Comparison of ENCODE assay signal across 1 cellular context in the genomic region with DNA sequence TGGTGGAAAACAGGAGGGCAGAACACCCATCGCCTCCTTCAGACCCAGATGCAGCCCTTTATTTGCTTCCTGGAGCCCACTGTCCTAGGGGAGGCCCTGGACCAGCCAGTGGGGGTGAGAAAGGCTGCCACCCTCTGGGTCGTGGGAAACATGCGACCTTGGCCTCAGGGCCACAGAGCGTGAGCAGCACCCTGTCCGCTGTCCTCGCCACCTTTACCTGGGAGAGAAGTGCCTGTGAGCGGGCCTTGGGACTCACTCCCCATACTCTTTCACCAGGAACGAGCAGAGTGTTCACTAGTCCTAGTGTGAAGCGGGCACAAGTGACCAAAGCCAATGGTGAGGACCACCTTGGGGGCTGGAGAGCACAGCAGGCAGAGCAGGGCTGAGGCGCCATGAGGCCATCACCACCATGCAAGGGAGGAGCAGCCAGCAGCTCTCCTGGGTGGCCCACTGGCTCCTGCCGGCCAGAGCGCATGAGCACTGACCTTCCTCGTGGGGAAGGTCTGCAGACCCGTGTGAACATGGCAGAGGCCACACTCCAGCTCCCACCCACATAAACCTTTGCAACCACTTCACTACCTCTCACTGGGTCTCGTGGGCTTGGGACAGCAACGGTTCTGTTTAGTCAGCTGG.
TF ChIP-seq lines count a peak whose summit lies in the region.

No MANE protein-coding gene starts in this region.

TF ChIP-seq in HepG2, 621 proteins besides CTCF, POLR2A, EP300 and RAD21:
- TF ChIP-seq, protein P1, sequence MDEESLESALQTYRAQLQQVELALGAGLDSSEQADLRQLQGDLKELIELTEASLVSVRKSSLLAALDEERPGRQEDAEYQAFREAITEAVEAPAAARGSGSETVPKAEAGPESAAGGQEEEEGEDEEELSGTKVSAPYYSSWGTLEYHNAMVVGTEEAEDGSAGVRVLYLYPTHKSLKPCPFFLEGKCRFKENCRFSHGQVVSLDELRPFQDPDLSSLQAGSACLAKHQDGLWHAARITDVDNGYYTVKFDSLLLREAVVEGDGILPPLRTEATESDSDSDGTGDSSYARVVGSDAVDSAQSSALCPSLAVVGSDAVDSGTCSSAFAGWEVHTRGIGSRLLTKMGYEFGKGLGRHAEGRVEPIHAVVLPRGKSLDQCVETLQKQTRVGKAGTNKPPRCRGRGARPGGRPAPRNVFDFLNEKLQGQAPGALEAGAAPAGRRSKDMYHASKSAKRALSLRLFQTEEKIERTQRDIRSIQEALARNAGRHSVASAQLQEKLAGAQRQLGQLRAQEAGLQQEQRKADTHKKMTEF (CRISPR knock-in tag; IDR thresholded peaks at IDR 0.05): no peak
- TF ChIP-seq AGO2 (optimal IDR thresholded peaks at IDR 0.05; ENCODE audit: low read depth, low read length) (peak; percentile 65), ZBTB20 (CRISPR knock-in tag; IDR thresholded peaks at IDR 0.05; ENCODE audit: borderline replicate concordance, low read depth) (no peak), ZBTB33 (CRISPR knock-in tag; IDR thresholded peaks at IDR 0.05) (peak; percentile 81), RBFOX2 (IDR thresholded peaks at IDR 0.05; ENCODE audit: low read depth, low read length) (0 out of 2 replicates have a peak, but pooled peaks have one; percentile 37)
